9 cellular contexts compared by ENCODE assay signal in the genomic region with DNA sequence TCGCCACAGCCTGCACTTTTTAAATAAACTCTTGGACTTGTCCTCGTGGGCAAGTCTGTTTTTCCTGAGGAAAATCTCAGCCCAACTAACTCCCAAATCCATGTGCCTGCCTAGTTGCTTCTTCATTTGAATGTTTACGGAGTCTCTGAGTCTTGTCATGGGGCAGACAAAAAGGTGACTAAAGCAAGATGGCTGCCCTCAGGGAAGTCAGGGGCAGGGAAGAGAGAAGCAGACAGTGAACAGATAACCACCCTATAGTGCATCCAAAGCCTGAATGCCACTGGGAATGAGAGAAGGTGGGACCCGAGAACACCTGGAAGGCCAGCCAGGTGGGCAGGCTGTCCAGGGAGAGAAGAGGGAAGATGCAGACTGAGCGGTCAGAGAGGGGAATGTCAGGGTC. TPM values are rescaled to one million over a fixed set of nuclear protein-coding genes. Genes with fewer than 3 reads are reported as not detected.
DNase-seq lines count a peak whose midpoint lies in the region; ATAC-seq, FAIRE-seq and TF ChIP-seq lines count a peak whose summit lies in the region.
"Had no signal": no experiment of that assay in that cellular context is flagged by ENCODE, and none has a peak within 500 bp of the region (broad histone marks: within the 10 kb centered on the region; RNA-seq: fewer than 3 reads in every experiment).

No MANE protein-coding gene starts in this region.

- POLR2A ChIA-PET in MCF 10A (lab: Yijun Ruan, JAX) (no interaction called here), T-cell (lab: Charles Lee) (no interaction called here)

- H3K4me1 ChIP-seq in breast epithelium: peaks cover 11 to 34% of the 10 kb centered on the region in 2 donors
- peaks cover 35 to 53% of the 10 kb centered on the region in 2 donors for H3K4me1 ChIP-seq in kidney (ENCODE audit: control insufficient read depth in 1 of 2, insufficient read depth in 1 of 2, low read depth in 1 of 2, low read length in 2 of 2)
- peaks cover 79 to 84% (median 83%) of the 10 kb centered on the region in 4 donors for H3K4me1 ChIP-seq in upper lobe of left lung
- peaks cover 18 to 93% of the 10 kb centered on the region in 2 donors for H3K4me1 ChIP-seq in left lung

- intact Hi-C loops in breast epithelium (cut with DNase I; ENCODE audit: low total_unique reads) (no loop called here), MCF 10A (cut with micrococcal nuclease) (no loop called here), kidney (cut with DNase I) (no loop called here), posterior vena cava (cut with DNase I) (no loop called here), left lung (cut with DNase I) (no loop called here)

- no TSS peak for BruUV-seq in MCF 10A (replicated peaks; lab: Mats Ljungman, UMichigan)

- WGBS in upper lobe of left lung, 2 donors: 78 to 85% methylated on average over 5 of the region's 5 CpGs

- TF ChIP-seq CTCF in breast epithelium (IDR thresholded peaks at IDR 0.05) (no peak), MCF 10A (IDR thresholded peaks at IDR 0.05; ENCODE audit: unreplicated experiment) (no peak), kidney (IDR thresholded peaks at IDR 0.05; ENCODE audit: borderline replicate concordance, extremely low read depth, insufficient read depth) (no peak), upper lobe of left lung (IDR thresholded peaks at IDR 0.05) (no peak), left lung (IDR thresholded peaks at IDR 0.05) (no peak)

- H3K9me3 ChIP-seq in breast epithelium: no peaks in the 10 kb centered on the region
- no peaks in the 10 kb centered on the region for H3K9me3 ChIP-seq in kidney (ENCODE audit: control insufficient read depth in 1 of 2, low read length in 2 of 2)
- no peaks in the 10 kb centered on the region for H3K9me3 ChIP-seq in upper lobe of left lung
- H3K9me3 ChIP-seq in left lung: no peaks in the 10 kb centered on the region

- peaks cover 9% of the 10 kb centered on the region for H3K36me3 Mint-ChIP-seq in MCF 10A (ENCODE audit: insufficient read depth, unreplicated experiment)
- H3K36me3 Mint-ChIP-seq in T-cell: no peaks in the 10 kb centered on the region

- DNase-seq in breast epithelium (ENCODE audit: low spot score in 2 of 2): no peak
- DNase-seq in MCF 10A (ENCODE audit: unreplicated experiment): no peak
- no peak for DNase-seq in T-cell
- peak; percentile 4 for DNase-seq in kidney
- DNase-seq in upper lobe of left lung: no peak
- no peak for DNase-seq in posterior vena cava (ENCODE audit: low spot score)
- DNase-seq in stimulated activated naive CD4-positive, alpha-beta T cell treated with Interleukin-2 at 50 U/mL for 16 hours (lab: John Stamatoyannopoulos, UW): no peak
- no peak for DNase-seq in left lung
- DNase-seq: H9 had no signal

- H3K4me1 Mint-ChIP-seq in MCF 10A (ENCODE audit: insufficient read depth, unreplicated experiment): peaks cover 28% of the 10 kb centered on the region
- H3K4me1 Mint-ChIP-seq in T-cell: peaks cover 92 to 96% (median 93%) of the 10 kb centered on the region in 3 donors

- H3K27me3 Mint-ChIP-seq in MCF 10A (ENCODE audit: insufficient read depth, unreplicated experiment) (no peaks in the 10 kb centered on the region), T-cell (no peaks in the 10 kb centered on the region)

- no peak for TF ChIP-seq EP300 in upper lobe of left lung (IDR thresholded peaks at IDR 0.05)

- H3K9me3 Mint-ChIP-seq in MCF 10A (ENCODE audit: unreplicated experiment) (no peaks in the 10 kb centered on the region), T-cell (no peaks in the 10 kb centered on the region)
- H3K9me3 Mint-ChIP-seq: H9 had no signal

- H3K36me3 ChIP-seq in breast epithelium (no peaks in the 10 kb centered on the region), kidney (ENCODE audit: control insufficient read depth in 1 of 2, insufficient read depth in 2 of 2, low read length in 2 of 2) (no peaks in the 10 kb centered on the region), upper lobe of left lung (no peaks in the 10 kb centered on the region), left lung (no peaks in the 10 kb centered on the region)

- FAIRE-seq in kidney (lab: Jason Lieb, UNC): no peak

- no peak overlapping the region for H3K9ac ChIP-seq in kidney (ENCODE audit: low read length in 2 of 2)

- H3K4me3 ChIP-seq in breast epithelium (no peak overlapping the region), kidney (ENCODE audit: low read length in 2 of 2) (no peak overlapping the region), upper lobe of left lung (no peak overlapping the region), left lung (no peak overlapping the region)

- CTCF ChIA-PET in MCF 10A (lab: Yijun Ruan, JAX) (no interaction called here), T-cell (lab: Charles Lee) (no interaction called here)

- TF ChIP-seq POLR2A in breast epithelium (IDR thresholded peaks at IDR 0.05): no peak
- no peak for TF ChIP-seq POLR2A in upper lobe of left lung (IDR thresholded peaks at IDR 0.05)

- no peak for ATAC-seq in T-cell (replicated peaks in 1 of 4)
- no peak for ATAC-seq in upper lobe of left lung (ENCODE audit: low FRiP score in 2 of 2)
- no peak for ATAC-seq in left lung

- H3K27ac ChIP-seq in breast epithelium: peak overlapping the region; percentile 26 to 86
- peak overlapping the region; percentile 76 to 80 for H3K27ac ChIP-seq in kidney (ENCODE audit: low read depth in 2 of 2, low read length in 2 of 2)
- peak overlapping the region; percentile 24 to 64 (median 45) for H3K27ac ChIP-seq in upper lobe of left lung
- peak overlapping the region in 1 of 2 donors; percentile 78 for H3K27ac ChIP-seq in left lung

- H3K27ac Mint-ChIP-seq in MCF 10A (ENCODE audit: low read depth, unreplicated experiment) (no peak overlapping the region), T-cell (peak overlapping the region; percentile 71 to 80)

- no peak overlapping the region for H3K4me3 Mint-ChIP-seq in MCF 10A (ENCODE audit: unreplicated experiment)
- H3K4me3 Mint-ChIP-seq in T-cell: peak overlapping the region in 2 of 3 donors; percentile 40 to 77
- H3K4me3 Mint-ChIP-seq: H9 had no signal

- no peaks in the 10 kb centered on the region for H3K27me3 ChIP-seq in breast epithelium
- no peaks in the 10 kb centered on the region for H3K27me3 ChIP-seq in upper lobe of left lung
- no peaks in the 10 kb centered on the region for H3K27me3 ChIP-seq in left lung

RNA-seq across cellular contexts. Expression of gene CCDC12, which starts 21.4 kb away (rescaled TPM):
- 10 to 100 TPM; 27.0 to 50.2 (median 43.9) TPM for total RNA-seq in breast epithelium
- 43.9 and 45.9 TPM in 2 replicates for total RNA-seq in MCF 10A (2022)
- 10 to 100 TPM; 66.5 to 78.4 (median 72.8) TPM for total RNA-seq in T-cell
- total RNA-seq in kidney: 59.7 TPM
- polyA plus RNA-seq in kidney (ENCODE audit: insufficient read depth, low read depth, low replicate concordance): 85.6 TPM
- total RNA-seq in upper lobe of left lung: 10 to 100 TPM; 42.3 to 93.2 (median 69.8) TPM
- 10 to 100 TPM; 21.5 to 26.0 TPM for total RNA-seq in posterior vena cava
- 10 to 100 TPM; 34.7 to 43.7 TPM for total RNA-seq in left lung

RNA-seq across cellular contexts. Expression of gene NBEAL2, which starts 24.3 kb away (rescaled TPM):
- 10 to 100 TPM; 16.8 to 58.3 (median 54.4) TPM for total RNA-seq in breast epithelium
- total RNA-seq in MCF 10A (2022): 14.2 and 20.2 TPM in 2 replicates
- 100 to 1,000 TPM; 141 to 206 (median 182) TPM for total RNA-seq in T-cell
- 82.8 TPM for total RNA-seq in kidney
- polyA plus RNA-seq in kidney (ENCODE audit: insufficient read depth, low read depth, low replicate concordance): 25.7 TPM
- 100 to 1,000 TPM in 5 of 6 donors, 10 to 100 TPM in 1; 94.7 to 436 (median 163) TPM for total RNA-seq in upper lobe of left lung
- total RNA-seq in posterior vena cava: 10 to 100 TPM; 26.0 to 33.1 TPM
- 100 to 1,000 TPM in 1 of 2 donors, 10 to 100 TPM in 1; 99.6 to 148 TPM for total RNA-seq in left lung
